15 cellular contexts compared by ENCODE assay signal in the genomic region with DNA sequence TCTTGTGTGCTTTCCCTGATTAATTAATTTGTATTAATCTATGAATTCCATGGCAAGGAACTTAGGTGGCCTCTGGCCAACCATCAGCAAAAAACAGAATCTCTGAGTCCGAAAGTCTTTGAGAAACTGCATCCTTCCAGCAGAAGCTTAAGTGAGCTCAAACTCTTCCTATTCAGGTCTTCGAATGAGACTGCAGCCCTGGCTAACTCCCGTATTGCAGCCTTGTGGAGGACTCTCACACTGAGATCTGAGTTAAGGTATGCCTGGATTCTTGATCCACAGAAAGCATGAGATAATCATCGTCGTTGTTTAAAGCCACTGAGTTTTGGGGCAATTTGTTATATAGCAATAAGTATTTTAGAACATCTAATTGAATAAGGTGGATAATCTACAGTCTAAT.
DNase-seq lines count a peak whose midpoint lies in the region; TF ChIP-seq lines count a peak whose summit lies in the region.
"Had no signal": no experiment of that assay in that cellular context is flagged by ENCODE, and none has a peak within 500 bp of the region (broad histone marks: within the 10 kb centered on the region; RNA-seq: fewer than 3 reads in every experiment).

No MANE protein-coding gene starts in this region.

- H3K9me3 ChIP-seq in testis, result no peaks in the 10 kb centered on the region
- no peaks in the 10 kb centered on the region for H3K9me3 ChIP-seq in Peyer's patch

- no peaks in the 10 kb centered on the region for H3K27me3 ChIP-seq in H7 (ENCODE audit: control insufficient read depth, insufficient read depth, low read length)
- H3K27me3 ChIP-seq in testis, result no peaks in the 10 kb centered on the region
- no peaks in the 10 kb centered on the region for H3K27me3 ChIP-seq in Peyer's patch

- DNase-seq in H7 (peak; percentile 5), choroid plexus epithelial cell (ENCODE audit: low read depth) (peak; percentile 2), iPS DF 19.7 (ENCODE audit: low read depth, low spot score) (peak; percentile 2), testis (peak; percentile 19), Peyer's patch (no peak), mucosa of gallbladder (ENCODE audit: low spot score) (no peak), nucleus accumbens (lab: John Stamatoyannopoulos, UW) (no peak)
- DNase-seq: C1 segment of cervical spinal cord; Calu3; CD4-positive, alpha-beta T cell; DMS 273 treated with DMSO at 0.1 percent for 48 hours; GM23248; HCEC 1CT; HFFc6 had no signal

- intact Hi-C loops in testis (cut with DNase I; ENCODE audit: low total_unique reads), result no loop called here

- H3K4me1 ChIP-seq in testis (no peaks in the 10 kb centered on the region), Peyer's patch (no peaks in the 10 kb centered on the region)

- WGBS in testis, 2 donors, result 29 to 47% methylated on average over 5 of the region's 5 CpGs

- no peak for TF ChIP-seq CTCF in choroid plexus epithelial cell (conservative IDR thresholded peaks at IDR 0.05; ENCODE audit: low read depth, low read length)
- TF ChIP-seq CTCF in testis (IDR thresholded peaks at IDR 0.05), result no peak
- TF ChIP-seq CTCF in Peyer's patch (IDR thresholded peaks at IDR 0.05), result no peak

- TF ChIP-seq POLR2A in testis (IDR thresholded peaks at IDR 0.05) (no peak), Peyer's patch (IDR thresholded peaks at IDR 0.05) (no peak)

- no peak overlapping the region for H3K4me3 ChIP-seq in H7 (ENCODE audit: insufficient read depth, low read depth, low read length)
- H3K4me3 ChIP-seq in choroid plexus epithelial cell (ENCODE audit: low read depth, low read length), result no peak overlapping the region
- no peak overlapping the region for H3K4me3 ChIP-seq in testis
- H3K4me3 ChIP-seq in Peyer's patch, result no peak overlapping the region
- H3K4me3 ChIP-seq: GM12878, GM23248 had no signal

- H3K27ac ChIP-seq in testis (no peak overlapping the region), Peyer's patch (no peak overlapping the region)
- H3K27ac ChIP-seq: GM23248 had no signal

- H3K36me3 ChIP-seq in H7 (replicated peaks; ENCODE audit: control insufficient read depth, insufficient read depth, low read length), result no peaks in the 10 kb centered on the region
- no peaks in the 10 kb centered on the region for H3K36me3 ChIP-seq in testis (ENCODE audit: low read depth, missing control alignments)
- H3K36me3 ChIP-seq in Peyer's patch, result no peaks in the 10 kb centered on the region

Comparison
In these comparisons a context has a peak if more than half of its experiments do, and no peak if none do; other contexts are left out.
1. DNase-seq: peak in H7 (single experiment), choroid plexus epithelial cell (single experiment), iPS DF 19.7 (single experiment) and testis (single experiment); none in Peyer's patch (0 of 3), mucosa of gallbladder (single experiment) and nucleus accumbens (0 of 56).